In the genomic region with DNA sequence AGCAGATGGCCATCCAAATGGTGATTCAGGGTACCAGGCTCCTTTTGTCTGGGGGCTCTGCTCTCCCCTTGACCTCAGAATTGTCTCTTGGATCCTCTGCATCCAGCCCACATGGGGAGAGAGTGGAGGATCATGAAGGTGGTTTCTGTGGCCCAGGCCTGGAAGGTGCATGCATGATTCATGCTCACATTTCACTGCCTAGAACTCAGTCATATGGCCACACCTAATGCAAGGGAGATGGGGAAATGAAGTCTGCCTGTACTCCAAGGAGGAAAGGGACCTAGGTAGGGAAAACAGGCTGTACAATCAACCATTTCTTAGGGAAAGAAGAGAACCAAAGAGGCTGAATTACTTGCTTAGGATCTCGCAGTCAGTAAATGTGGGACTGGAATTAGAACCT, we compare ENCODE assay signal across 40 cellular contexts. TPM values are rescaled to one million over a fixed set of nuclear protein-coding genes. Genes with fewer than 3 reads are reported as not detected.
"Had no signal": no experiment of that assay in that cellular context is flagged by ENCODE, and none has a peak within 500 bp of the region (broad histone marks: within the 10 kb centered on the region; RNA-seq: fewer than 3 reads in every experiment).

No MANE protein-coding gene starts in this region.

- H3K4me3 ChIP-seq: MG63, PC-9 had no signal

- DNase-seq: activated CD4-positive, alpha-beta T cell treated with anti-CD3 and anti-CD28 coated beads for 1 hour; activated CD4-positive, alpha-beta T cell treated with anti-CD3 and anti-CD28 coated beads, Interleukin-2, amount 10 ng/mL, durations not matched to agents 24 days and 14 days; activated CD4-positive, alpha-beta T cell treated with anti-CD3 and anti-CD28 coated beads, Interleukin-2, amount 50 U/mL, for 4 hours; activated CD4-positive, CD25-positive, alpha-beta regulatory T cell; activated CD8-positive, alpha-beta T cell treated with anti-CD3 and anti-CD28 coated beads for 36 hours; activated effector memory CD4-positive, alpha-beta T cell treated with anti-CD3 and anti-CD28 coated beads, Interleukin-2, amount 50 U/mL, for 16 hours; activated naive CD4-positive, alpha-beta T cell; activated naive CD4-positive, alpha-beta T cell treated with anti-CD3 and anti-CD28 coated beads, Interleukin-2, amount 50 U/mL, for 16 hours; activated naive CD8-positive, alpha-beta T cell treated with anti-CD3 and anti-CD28 coated beads for 36 hours; activated T-cell treated with anti-CD3 and anti-CD28 coated beads, Interleukin-2, amount 50 U/mL, for 1 hour; activated T-cell treated with anti-CD3 and anti-CD28 coated beads, Interleukin-2, amount 50 U/mL, for 72 hours; amniotic stem cell; aorta; brain microvascular endothelial cell; Karpas-422; KBM-7; MG63; MV-4-11; NCI-H1092; NCI-H1436 treated with DMSO at 0.1 percent for 48 hours; NCI-H1694 treated with DMSO at 0.1 percent for 48 hours; NCI-H2029; NCI-H345; NCI-H526; NCI-H748 treated with DMSO at 0.1 percent for 48 hours; NK-92 treated with Interleukin-12 subunit alpha and Interleukin-12 subunit beta, amount 100 ng/mL, for 24 hours; PC-9; Right ventricle myocardium superior; SW 1271; T-helper 1 cell; T-helper 2 cell; T-helper 9 cell; WERI-Rb-1 had no signal

- H3K27me3 ChIP-seq: brain microvascular endothelial cell had no signal

- FAIRE-seq: RCC 7860 had no signal

- H3K27ac ChIP-seq: brain microvascular endothelial cell, PC-9, RWPE1, WERI-Rb-1 had no signal

- H3K36me3 ChIP-seq: brain microvascular endothelial cell, MG63, WERI-Rb-1 had no signal

- ATAC-seq: activated CD8-positive, alpha-beta T cell treated with anti-CD3 and anti-CD28 coated beads for 36 hours; activated T-cell treated with anti-CD3 and anti-CD28 coated beads, Interleukin-2, amount 50 U/mL, for 72 hours; activated T-helper 17 cell treated with anti-CD3 and anti-CD28 coated beads, Interleukin-2, amount 50 U/mL, for 72 hours had no signal

RNA-seq across cellular contexts. Expression of gene HRG, which starts 15.1 kb away (rescaled TPM):
- total RNA-seq: activated CD4-positive, alpha-beta T cell treated with anti-CD3 and anti-CD28 coated beads, Interleukin-2, amount 10 ng/mL, durations not matched to agents 24 days and 14 days; activated CD8-positive, alpha-beta memory T cell treated with anti-CD3 and anti-CD28 coated beads for 36 hours; activated CD8-positive, alpha-beta T cell treated with anti-CD3 and anti-CD28 coated beads for 36 hours; activated naive CD8-positive, alpha-beta T cell treated with anti-CD3 and anti-CD28 coated beads for 36 hours; activated T-cell treated with anti-CD3 and anti-CD28 coated beads, Interleukin-2, amount 50 U/mL, for 72 hours; activated T-helper 17 cell treated with anti-CD3 and anti-CD28 coated beads, Interleukin-2, amount 50 U/mL, for 72 hours; aorta; cardiac septum; OCI-LY7; Right ventricle myocardium superior had no signal

RNA-seq across cellular contexts. Expression of gene KNG1, which starts 36.3 kb away (rescaled TPM):
- total RNA-seq: activated CD4-positive, alpha-beta T cell treated with anti-CD3 and anti-CD28 coated beads, Interleukin-2, amount 10 ng/mL, durations not matched to agents 24 days and 14 days; activated CD8-positive, alpha-beta memory T cell treated with anti-CD3 and anti-CD28 coated beads for 36 hours; activated CD8-positive, alpha-beta T cell treated with anti-CD3 and anti-CD28 coated beads for 36 hours; activated naive CD8-positive, alpha-beta T cell treated with anti-CD3 and anti-CD28 coated beads for 36 hours; activated T-cell treated with anti-CD3 and anti-CD28 coated beads, Interleukin-2, amount 50 U/mL, for 72 hours; activated T-helper 17 cell treated with anti-CD3 and anti-CD28 coated beads, Interleukin-2, amount 50 U/mL, for 72 hours; aorta; cardiac septum; NCI-H460; OCI-LY7; PC-9 had no signal

RNA-seq across cellular contexts. Expression of gene FETUB, which starts 40.7 kb away (rescaled TPM):
- total RNA-seq: activated CD4-positive, alpha-beta T cell treated with anti-CD3 and anti-CD28 coated beads, Interleukin-2, amount 10 ng/mL, durations not matched to agents 24 days and 14 days; activated CD8-positive, alpha-beta memory T cell treated with anti-CD3 and anti-CD28 coated beads for 36 hours; activated CD8-positive, alpha-beta T cell treated with anti-CD3 and anti-CD28 coated beads for 36 hours; activated naive CD8-positive, alpha-beta T cell treated with anti-CD3 and anti-CD28 coated beads for 36 hours; activated T-cell treated with anti-CD3 and anti-CD28 coated beads, Interleukin-2, amount 50 U/mL, for 72 hours; activated T-helper 17 cell treated with anti-CD3 and anti-CD28 coated beads, Interleukin-2, amount 50 U/mL, for 72 hours; aorta; cardiac septum; NCI-H460; OCI-LY7; PC-9; Right ventricle myocardium superior had no signal
